In genomic region chr14:93964820-93965286, GRCh38 we compare ENCODE assay signal across 1 cellular context.
TF ChIP-seq lines count a peak whose summit lies in the region.

No MANE protein-coding gene starts in this region.

TF ChIP-seq in HEK293, 187 proteins besides CTCF, POLR2A, EP300 and RAD21 (continued from another document):
- TF ChIP-seq ZBTB49 (tag by site-specific recombination; IDR thresholded peaks at IDR 0.05; ENCODE audit: low read depth): no peak
- peak; percentile 91 for TF ChIP-seq ZNF366 (tag by site-specific recombination; conservative IDR thresholded peaks at IDR 0.05)
TF ChIP-seq in HEK293: peak in this region for 6.
